12 cellular contexts compared by ENCODE assay signal in genomic region chr5:122493091-122493775, GRCh38.
DNase-seq lines count a peak whose midpoint lies in the region; ATAC-seq and TF ChIP-seq lines count a peak whose summit lies in the region.
"Had no signal": no experiment of that assay in that cellular context is flagged by ENCODE, and none has a peak within 500 bp of the region (broad histone marks: within the 10 kb centered on the region; RNA-seq: fewer than 3 reads in every experiment).

No MANE protein-coding gene starts in this region.

- no peak overlapping the region for H3K9ac ChIP-seq in Karpas-422 (ENCODE audit: low read length)

- no peaks in the 10 kb centered on the region for H4K20me1 ChIP-seq in Karpas-422 (ENCODE audit: insufficient read depth, low read depth, low read length)

- DNase-seq in natural killer cell treated with Interleukin-12 subunit alpha and Interleukin-12 subunit beta and Interleukin-15 and Interleukin-18, amount 100 ng/mL, for 72 hours (ENCODE audit: low spot score), result no peak
- DNase-seq in natural killer cell (no peak), astrocyte of the hippocampus (ENCODE audit: low read depth, low spot score) (peak; percentile 43), lung (ENCODE audit: low spot score) (no peak), middle frontal gyrus (ENCODE audit: extremely low spot score, low spot score) (no peak), superior temporal gyrus (ENCODE audit: extremely low spot score) (no peak), Karpas-422 (no peak)
- no peak for DNase-seq in stimulated activated naive B cell treated with anti-CD40 and anti-IgM and Interleukin-4, amounts not matched to agents 10 μg/mL and 1 μg/mL and 100 μg/mL, for 72 hours
- DNase-seq: activated CD4-positive, alpha-beta memory T cell treated with anti-CD3 and anti-CD28 coated beads, Interleukin-2, amount 10 ng/mL, durations not matched to agents 7 days and 5 days; activated naive CD8-positive, alpha-beta T cell treated with anti-CD3 and anti-CD28 coated beads, Interleukin-2, amount 10 ng/mL, durations not matched to agents 7 days and 5 days had no signal

- H3K4me1 Mint-ChIP-seq in natural killer cell treated with Interleukin-12 subunit alpha and Interleukin-12 subunit beta and Interleukin-15 and Interleukin-18, amount 100 ng/mL, for 72 hours (ENCODE audit: low read depth in 2 of 2), result no peaks in the 10 kb centered on the region
- H3K4me1 Mint-ChIP-seq in natural killer cell, result no peaks in the 10 kb centered on the region
- H3K4me1 Mint-ChIP-seq in stimulated activated naive B cell treated with anti-CD40 and anti-IgM and Interleukin-4, amounts not matched to agents 10 μg/mL and 1 μg/mL and 100 μg/mL, for 72 hours, result peaks cover 5 to 11% of the 10 kb centered on the region in 2 donors
- H3K4me1 Mint-ChIP-seq: activated CD4-positive, alpha-beta memory T cell treated with anti-CD3 and anti-CD28 coated beads, Interleukin-2, amount 10 ng/mL, durations not matched to agents 7 days and 5 days; activated naive CD8-positive, alpha-beta T cell treated with anti-CD3 and anti-CD28 coated beads, Interleukin-2, amount 10 ng/mL, durations not matched to agents 7 days and 5 days had no signal

- H3K27me3 Mint-ChIP-seq in natural killer cell treated with Interleukin-12 subunit alpha and Interleukin-12 subunit beta and Interleukin-15 and Interleukin-18, amount 100 ng/mL, for 72 hours, result peaks cover 0 to 7% of the 10 kb centered on the region in 2 donors
- H3K27me3 Mint-ChIP-seq in natural killer cell (ENCODE audit: low read depth in 2 of 2), result no peaks in the 10 kb centered on the region
- H3K27me3 Mint-ChIP-seq in stimulated activated naive B cell treated with anti-CD40 and anti-IgM and Interleukin-4, amounts not matched to agents 10 μg/mL and 1 μg/mL and 100 μg/mL, for 72 hours, result peaks cover 6 to 17% of the 10 kb centered on the region in 2 donors
- H3K27me3 Mint-ChIP-seq: activated CD4-positive, alpha-beta memory T cell treated with anti-CD3 and anti-CD28 coated beads, Interleukin-2, amount 10 ng/mL, durations not matched to agents 7 days and 5 days; activated naive CD8-positive, alpha-beta T cell treated with anti-CD3 and anti-CD28 coated beads, Interleukin-2, amount 10 ng/mL, durations not matched to agents 7 days and 5 days had no signal

- intact Hi-C loops in natural killer cell (cut with micrococcal nuclease), result no loop called here

- H3K4me1 ChIP-seq in lung (ENCODE audit: control insufficient read depth in 2 of 2, insufficient read depth in 2 of 2, low read length in 2 of 2) (peaks cover 0 to 2% of the 10 kb centered on the region in 2 donors), Karpas-422 (ENCODE audit: low read length) (no peaks in the 10 kb centered on the region)

- no peak overlapping the region for H3K4me3 Mint-ChIP-seq in natural killer cell treated with Interleukin-12 subunit alpha and Interleukin-12 subunit beta and Interleukin-15 and Interleukin-18, amount 100 ng/mL, for 72 hours
- H3K4me3 Mint-ChIP-seq in natural killer cell, result no peak overlapping the region
- H3K4me3 Mint-ChIP-seq in stimulated activated naive B cell treated with anti-CD40 and anti-IgM and Interleukin-4, amounts not matched to agents 10 μg/mL and 1 μg/mL and 100 μg/mL, for 72 hours, result no peak overlapping the region
- H3K4me3 Mint-ChIP-seq: activated CD4-positive, alpha-beta memory T cell treated with anti-CD3 and anti-CD28 coated beads, Interleukin-2, amount 10 ng/mL, durations not matched to agents 7 days and 5 days; activated naive CD8-positive, alpha-beta T cell treated with anti-CD3 and anti-CD28 coated beads, Interleukin-2, amount 10 ng/mL, durations not matched to agents 7 days and 5 days had no signal

- H3K27ac ChIP-seq in lung (ENCODE audit: low read depth in 1 of 2, low read length in 1 of 2) (no peak overlapping the region), Karpas-422 (ENCODE audit: low read length) (no peak overlapping the region)
- H3K27ac ChIP-seq: HL-60, neutrophil had no signal

- H3K4me3 ChIP-seq in lung, result no peak overlapping the region
- H3K4me3 ChIP-seq in Karpas-422 (ENCODE audit: low read length), result no peak overlapping the region

- no peaks in the 10 kb centered on the region for H3K36me3 ChIP-seq in lung (ENCODE audit: control insufficient read depth in 2 of 2, insufficient read depth in 2 of 2, low read length in 2 of 2)
- H3K36me3 ChIP-seq in Karpas-422 (ENCODE audit: insufficient read depth, low read length), result no peaks in the 10 kb centered on the region
- H3K36me3 ChIP-seq: neutrophil had no signal

- no peaks in the 10 kb centered on the region for H3K79me2 ChIP-seq in Karpas-422 (ENCODE audit: low read length)

- H3K9me2 ChIP-seq in Karpas-422 (replicated peaks; ENCODE audit: insufficient read depth, low read length), result no peaks in the 10 kb centered on the region

- no peak overlapping the region for H3K4me2 ChIP-seq in Karpas-422 (ENCODE audit: low read depth, low read length, poor library complexity, severe bottlenecking)

- no peaks in the 10 kb centered on the region for H3K36me3 Mint-ChIP-seq in natural killer cell treated with Interleukin-12 subunit alpha and Interleukin-12 subunit beta and Interleukin-15 and Interleukin-18, amount 100 ng/mL, for 72 hours
- no peaks in the 10 kb centered on the region for H3K36me3 Mint-ChIP-seq in natural killer cell
- H3K36me3 Mint-ChIP-seq in stimulated activated naive B cell treated with anti-CD40 and anti-IgM and Interleukin-4, amounts not matched to agents 10 μg/mL and 1 μg/mL and 100 μg/mL, for 72 hours, result peaks cover 0 to 1% of the 10 kb centered on the region in 2 donors
- H3K36me3 Mint-ChIP-seq: activated naive CD8-positive, alpha-beta T cell treated with anti-CD3 and anti-CD28 coated beads, Interleukin-2, amount 10 ng/mL, durations not matched to agents 7 days and 5 days had no signal

- TF ChIP-seq CTCF in natural killer cell (IDR thresholded peaks at IDR 0.05), result no peak
- no peak for TF ChIP-seq CTCF in lung (IDR thresholded peaks at IDR 0.05; ENCODE audit: control extremely low read depth, extremely low read depth)

- H3K27me3 ChIP-seq in lung (ENCODE audit: control insufficient read depth, insufficient read depth), result no peaks in the 10 kb centered on the region
- no peaks in the 10 kb centered on the region for H3K27me3 ChIP-seq in Karpas-422 (ENCODE audit: low read length)
- H3K27me3 ChIP-seq: neutrophil had no signal

- WGBS in lung, 2 donors, result 57 to 67% methylated on average over 8 of the region's 8 CpGs

- H3K9me3 Mint-ChIP-seq in natural killer cell treated with Interleukin-12 subunit alpha and Interleukin-12 subunit beta and Interleukin-15 and Interleukin-18, amount 100 ng/mL, for 72 hours, result peaks cover 4% of the 10 kb centered on the region
- peaks cover 5 to 7% of the 10 kb centered on the region in 2 donors for H3K9me3 Mint-ChIP-seq in natural killer cell
- peaks cover 0 to 4% of the 10 kb centered on the region in 2 donors for H3K9me3 Mint-ChIP-seq in stimulated activated naive B cell treated with anti-CD40 and anti-IgM and Interleukin-4, amounts not matched to agents 10 μg/mL and 1 μg/mL and 100 μg/mL, for 72 hours
- H3K9me3 Mint-ChIP-seq: activated CD4-positive, alpha-beta memory T cell treated with anti-CD3 and anti-CD28 coated beads, Interleukin-2, amount 10 ng/mL, durations not matched to agents 7 days and 5 days; activated naive CD8-positive, alpha-beta T cell treated with anti-CD3 and anti-CD28 coated beads, Interleukin-2, amount 10 ng/mL, durations not matched to agents 7 days and 5 days had no signal

- H3K9me3 ChIP-seq in lung (ENCODE audit: control insufficient read depth in 2 of 2, insufficient read depth in 1 of 2, low read length in 1 of 2), result no peaks in the 10 kb centered on the region
- no peaks in the 10 kb centered on the region for H3K9me3 ChIP-seq in Karpas-422 (ENCODE audit: low read length)
- H3K9me3 ChIP-seq: neutrophil had no signal

- peak; percentile 36 to 43 for ATAC-seq in natural killer cell treated with Interleukin-12 subunit alpha and Interleukin-12 subunit beta and Interleukin-15 and Interleukin-18, amount 100 ng/mL, for 72 hours
- no peak for ATAC-seq in natural killer cell
- peak; percentile 54 for ATAC-seq in lung (ENCODE audit: insufficient read depth, low FRiP score)
- ATAC-seq in stimulated activated naive B cell treated with anti-CD40 and anti-IgM and Interleukin-4, amounts not matched to agents 10 μg/mL and 1 μg/mL and 100 μg/mL, for 72 hours (replicated peaks), result no peak

- H2AFZ ChIP-seq in Karpas-422 (ENCODE audit: low read length), result no peak overlapping the region

- no peak overlapping the region for H3K27ac Mint-ChIP-seq in natural killer cell treated with Interleukin-12 subunit alpha and Interleukin-12 subunit beta and Interleukin-15 and Interleukin-18, amount 100 ng/mL, for 72 hours
- H3K27ac Mint-ChIP-seq in natural killer cell, result no peak overlapping the region
- H3K27ac Mint-ChIP-seq in stimulated activated naive B cell treated with anti-CD40 and anti-IgM and Interleukin-4, amounts not matched to agents 10 μg/mL and 1 μg/mL and 100 μg/mL, for 72 hours, result no peak overlapping the region
- H3K27ac Mint-ChIP-seq: activated CD4-positive, alpha-beta memory T cell treated with anti-CD3 and anti-CD28 coated beads, Interleukin-2, amount 10 ng/mL, durations not matched to agents 7 days and 5 days; activated naive CD8-positive, alpha-beta T cell treated with anti-CD3 and anti-CD28 coated beads, Interleukin-2, amount 10 ng/mL, durations not matched to agents 7 days and 5 days had no signal

Comparison
In these comparisons a context has a peak if more than half of its experiments do, and no peak if none do; other contexts are left out.
1. ATAC-seq: peak in natural killer cell treated with Interleukin-12 subunit alpha and Interleukin-12 subunit beta and Interleukin-15 and Interleukin-18, amount 100 ng/mL, for 72 hours (2 of 2) and lung (single experiment); none in natural killer cell (0 of 3) and stimulated activated naive B cell treated with anti-CD40 and anti-IgM and Interleukin-4, amounts not matched to agents 10 μg/mL and 1 μg/mL and 100 μg/mL, for 72 hours (0 of 2).